Comparison of ENCODE assay signal across 26 cellular contexts in genomic region chr14:76577090-76577489, GRCh38.
"Had no signal": no experiment of that assay in that cellular context is flagged by ENCODE, and none has a peak within 500 bp of the region (broad histone marks: within the 10 kb centered on the region; RNA-seq: fewer than 3 reads in every experiment).

No MANE protein-coding gene starts in this region.

- H3K36me3 ChIP-seq: neutrophil, pancreas, right lobe of liver, sigmoid colon, stomach, thoracic aorta, thyroid gland, tibial nerve, upper lobe of left lung, vagina had no signal

- H3K27ac Mint-ChIP-seq: natural killer cell treated with Interleukin-12 subunit alpha and Interleukin-12 subunit beta and Interleukin-15 and Interleukin-18, amount 100 ng/mL, for 72 hours; nephron progenitor cell; stimulated activated effector memory CD8-positive, alpha-beta T cell treated with anti-CD3 and anti-CD28 coated beads, Interleukin-12 subunit alpha, Interleukin-12 subunit beta, amount 100 ng/mL, for 72 hours; stimulated activated naive B cell treated with anti-CD40 and anti-IgM and Interleukin-4, amounts not matched to agents 10 μg/mL and 1 μg/mL and 100 μg/mL, for 72 hours; stimulated activated naive CD8-positive, alpha-beta T cell treated with anti-CD3 and anti-CD28 coated beads, Interleukin-15, Interleukin-2, amounts not matched to agents 100 ng/mL and 50 ng/mL, for 24 hours had no signal

- H3K27me3 ChIP-seq: pancreas, right lobe of liver, sigmoid colon, thyroid gland, tibial nerve, upper lobe of left lung, vagina had no signal

- ATAC-seq: naive thymus-derived CD8-positive, alpha-beta T cell; natural killer cell treated with Interleukin-12 subunit alpha and Interleukin-12 subunit beta and Interleukin-15 and Interleukin-18, amount 100 ng/mL, for 72 hours; psoas muscle; stimulated activated effector memory CD8-positive, alpha-beta T cell treated with anti-CD3 and anti-CD28 coated beads, Interleukin-12 subunit alpha, Interleukin-12 subunit beta, amount 100 ng/mL, for 72 hours; stimulated activated naive B cell treated with anti-CD40 and anti-IgM and Interleukin-4, amounts not matched to agents 10 μg/mL and 1 μg/mL and 100 μg/mL, for 72 hours had no signal

- H3K4me3 Mint-ChIP-seq: naive thymus-derived CD8-positive, alpha-beta T cell; natural killer cell treated with Interleukin-12 subunit alpha and Interleukin-12 subunit beta and Interleukin-15 and Interleukin-18, amount 100 ng/mL, for 72 hours; nephron progenitor cell; neural crest cell; stimulated activated effector memory CD8-positive, alpha-beta T cell treated with anti-CD3 and anti-CD28 coated beads, Interleukin-12 subunit alpha, Interleukin-12 subunit beta, amount 100 ng/mL, for 72 hours; stimulated activated naive B cell treated with anti-CD40 and anti-IgM and Interleukin-4, amounts not matched to agents 10 μg/mL and 1 μg/mL and 100 μg/mL, for 72 hours; stimulated activated naive CD8-positive, alpha-beta T cell treated with anti-CD3 and anti-CD28 coated beads, Interleukin-15, Interleukin-2, amounts not matched to agents 100 ng/mL and 50 ng/mL, for 24 hours had no signal

- H3K4me1 Mint-ChIP-seq: naive thymus-derived CD8-positive, alpha-beta T cell; neural crest cell; stimulated activated effector memory CD8-positive, alpha-beta T cell treated with anti-CD3 and anti-CD28 coated beads, Interleukin-12 subunit alpha, Interleukin-12 subunit beta, amount 100 ng/mL, for 72 hours; stimulated activated naive B cell treated with anti-CD40 and anti-IgM and Interleukin-4, amounts not matched to agents 10 μg/mL and 1 μg/mL and 100 μg/mL, for 72 hours had no signal

- H3K4me3 ChIP-seq: pancreas, psoas muscle, right lobe of liver, sigmoid colon, stomach, thoracic aorta, thyroid gland, tibial nerve, upper lobe of left lung, vagina had no signal

- DNase-seq: naive thymus-derived CD8-positive, alpha-beta T cell; nephron progenitor cell; nucleus accumbens; psoas muscle; right cardiac atrium; right lobe of liver; sigmoid colon; small intestine; stimulated activated CD4-positive, alpha-beta T cell treated with anti-CD3 and anti-CD28 coated beads, Interleukin-15, amount 100 ng/mL, for 24 hours; stimulated activated CD4-positive, alpha-beta T cell treated with anti-CD3 and anti-CD28 coated beads, Interleukin-2, amount 100 ng/mL, for 24 hours; stimulated activated CD4-positive, alpha-beta T cell treated with anti-CD3 and anti-CD28 coated beads, Interleukin-2, amount 100 ng/mL, for 48 hours; stimulated activated CD4-positive, alpha-beta T cell treated with anti-CD3 and anti-CD28 coated beads, Interleukin-4, amount 100 ng/mL, for 24 hours; stimulated activated naive B cell treated with anti-CD40 and anti-IgM and Interleukin-4, amounts not matched to agents 10 μg/mL and 1 μg/mL and 100 μg/mL, for 72 hours; stimulated activated naive CD4-positive, alpha-beta T cell treated with Interleukin-2 at 50 U/mL for 16 hours; stomach; upper lobe of left lung had no signal

- H3K36me3 Mint-ChIP-seq: natural killer cell treated with Interleukin-12 subunit alpha and Interleukin-12 subunit beta and Interleukin-15 and Interleukin-18, amount 100 ng/mL, for 72 hours; stimulated activated effector memory CD8-positive, alpha-beta T cell treated with anti-CD3 and anti-CD28 coated beads, Interleukin-12 subunit alpha, Interleukin-12 subunit beta, amount 100 ng/mL, for 72 hours; stimulated activated naive B cell treated with anti-CD40 and anti-IgM and Interleukin-4, amounts not matched to agents 10 μg/mL and 1 μg/mL and 100 μg/mL, for 72 hours had no signal

- H3K9me3 ChIP-seq: neutrophil, pancreas, psoas muscle, right lobe of liver, sigmoid colon, stomach, thoracic aorta, thyroid gland, upper lobe of left lung, vagina had no signal

- H3K9me3 Mint-ChIP-seq: natural killer cell treated with Interleukin-12 subunit alpha and Interleukin-12 subunit beta and Interleukin-15 and Interleukin-18, amount 100 ng/mL, for 72 hours; neural crest cell; stimulated activated effector memory CD8-positive, alpha-beta T cell treated with anti-CD3 and anti-CD28 coated beads, Interleukin-12 subunit alpha, Interleukin-12 subunit beta, amount 100 ng/mL, for 72 hours; stimulated activated naive CD8-positive, alpha-beta T cell treated with anti-CD3 and anti-CD28 coated beads, Interleukin-15, Interleukin-2, amounts not matched to agents 100 ng/mL and 50 ng/mL, for 24 hours had no signal

- H3K4me1 ChIP-seq: pancreas, psoas muscle, right lobe of liver, vagina had no signal

- H3K27ac ChIP-seq: neutrophil, psoas muscle, right lobe of liver, sigmoid colon, stomach, thoracic aorta, thyroid gland, tibial nerve, upper lobe of left lung, vagina had no signal
